ENCODE assay signal across 8 cellular contexts in the genomic region with DNA sequence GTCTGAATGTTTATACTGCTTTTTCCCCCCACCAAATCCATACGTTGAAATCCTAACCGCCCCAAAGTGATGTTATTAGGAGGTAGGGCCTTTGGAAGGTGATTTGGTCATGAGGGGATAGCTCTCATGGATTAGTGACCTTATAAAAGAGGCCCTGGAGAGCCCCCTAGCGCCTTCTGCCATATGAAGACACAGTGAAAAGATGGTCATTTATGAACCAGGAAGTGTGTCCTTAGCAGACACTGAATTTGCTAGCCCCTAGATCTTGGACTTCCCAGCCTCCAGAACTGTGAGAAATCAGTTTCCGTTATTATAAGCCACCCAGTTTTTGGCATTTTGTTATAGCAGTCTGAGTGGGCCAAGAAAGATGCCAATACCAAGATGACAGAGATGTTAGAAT. TPM values are rescaled to one million over a fixed set of nuclear protein-coding genes. Genes with fewer than 3 reads are reported as not detected.
DNase-seq lines count a peak whose midpoint lies in the region; ATAC-seq, FAIRE-seq and TF ChIP-seq lines count a peak whose summit lies in the region.

No MANE protein-coding gene starts in this region.

- no peaks in the 10 kb centered on the region for H3K9me3 Mint-ChIP-seq in CD8-positive, alpha-beta memory T cell

- intact Hi-C loops in PC-9 (cut with micrococcal nuclease; ENCODE audit: unreplicated experiment), result loop anchor here (1.0 kb wide), 1 partner anchor 346 kb away; no protein-coding TSS in a partner anchor

- H3K4me2 ChIP-seq in PC-9, result no peak overlapping the region

- H3K36me3 ChIP-seq in PC-9 (ENCODE audit: low read depth), result no peaks in the 10 kb centered on the region
- no peaks in the 10 kb centered on the region for H3K36me3 ChIP-seq in CD8-positive, alpha-beta memory T cell (ENCODE audit: insufficient read depth, low read length)

- H3K9me2 ChIP-seq in PC-9 (ENCODE audit: insufficient read depth), result no peaks in the 10 kb centered on the region

- TF ChIP-seq CTCF in AG09319 (IDR thresholded peaks at IDR 0.05; ENCODE audit: low read depth, low read length) (peak; percentile 52), PC-9 (conservative IDR thresholded peaks at IDR 0.05) (peak; percentile 66)

- no peak for FAIRE-seq in urothelium cell line (lab: Jason Lieb, UNC)

- no peaks in the 10 kb centered on the region for H3K9me3 ChIP-seq in PC-9 (ENCODE audit: insufficient read depth, low read depth)
- H3K9me3 ChIP-seq in CD8-positive, alpha-beta memory T cell (ENCODE audit: low read length), result no peaks in the 10 kb centered on the region

- no TSS peak for BruUV-seq in PC-9 (replicated peaks; lab: Mats Ljungman, UMichigan)

- no peaks in the 10 kb centered on the region for H3K36me3 Mint-ChIP-seq in CD8-positive, alpha-beta memory T cell

- no peaks in the 10 kb centered on the region for H3K27me3 ChIP-seq in PC-9 (ENCODE audit: insufficient read depth, low read depth)
- H3K27me3 ChIP-seq in CD8-positive, alpha-beta memory T cell (ENCODE audit: insufficient read depth, low read length, poor library complexity, severe bottlenecking), result no peaks in the 10 kb centered on the region

- no peaks in the 10 kb centered on the region; the same call in 1 of the 2 replicates for H3F3A ChIP-seq in PC-9 (ENCODE audit: insufficient read depth, low read depth)

- DNase-seq in AG09319 (ENCODE audit: extremely low read depth, low read depth) (peak; percentile 10), PC-9 (peak in 1 of 2 experiments; percentile 41), fibroblast of gingiva (ENCODE audit: low read depth) (peak; percentile 18), GDM1 (lab: John Stamatoyannopoulos, UW) (no peak), urothelium cell line (ENCODE audit: low spot score) (no peak)
- no peak for DNase-seq in CD8-positive, alpha-beta memory T cell

- H3K4me1 Mint-ChIP-seq in CD8-positive, alpha-beta memory T cell, result peaks cover 0 to 8% (median 3%) of the 10 kb centered on the region in 3 donors

- no peak overlapping the region for H3K27ac ChIP-seq in PC-9
- no peak overlapping the region for H3K27ac ChIP-seq in CD8-positive, alpha-beta memory T cell (ENCODE audit: low read depth, low read length)

- no peak overlapping the region for H3K4me3 ChIP-seq in PC-9
- H3K4me3 ChIP-seq in CD8-positive, alpha-beta memory T cell (ENCODE audit: low read length), result no peak overlapping the region

- no peak overlapping the region for H2AFZ ChIP-seq in PC-9

- peaks cover 0 to 2% of the 10 kb centered on the region in 2 donors for H3K27me3 Mint-ChIP-seq in CD8-positive, alpha-beta memory T cell

- no peaks in the 10 kb centered on the region for H3K4me1 ChIP-seq in PC-9 (replicated peaks; ENCODE audit: insufficient read depth)
- no peaks in the 10 kb centered on the region for H3K4me1 ChIP-seq in CD8-positive, alpha-beta memory T cell (ENCODE audit: insufficient read depth, low read length)

- ATAC-seq in GM21529 (IDR thresholded peaks at IDR 0.05; ENCODE audit: unreplicated experiment) (peak; percentile 76), HG03159 (IDR thresholded peaks at IDR 0.05; ENCODE audit: unreplicated experiment) (no peak)

- no peak overlapping the region for H3K27ac Mint-ChIP-seq in CD8-positive, alpha-beta memory T cell

- no peaks in the 10 kb centered on the region for H4K20me1 ChIP-seq in PC-9 (ENCODE audit: insufficient read depth)

- POLR2A ChIA-PET in PC-9 (lab: Charles Lee; ENCODE audit: unreplicated experiment), result no interaction called here
- POLR2A ChIA-PET in CD8-positive, alpha-beta memory T cell (lab: Charles Lee), result no interaction called here

- CTCF ChIA-PET in PC-9 (lab: Charles Lee), result interaction anchor here (0.6 to 1.0 kb wide), 2 partner anchors 346 to 392 kb away, joined by 3 to 4 read pairs; no protein-coding TSS in a partner anchor
- CTCF ChIA-PET in CD8-positive, alpha-beta memory T cell (lab: Charles Lee), result no interaction called here

- H3K79me2 ChIP-seq in PC-9 (ENCODE audit: low read depth), result no peaks in the 10 kb centered on the region

- no peak overlapping the region for H3K4me3 Mint-ChIP-seq in CD8-positive, alpha-beta memory T cell

RNA-seq across cellular contexts. Expression of gene TSN, which starts 7.2 kb away (rescaled TPM):
- total RNA-seq in PC-9 (2021), result 69.8 and 70.4 TPM in 2 replicates
- total RNA-seq in CD8-positive, alpha-beta memory T cell, result 10 to 100 TPM; 88.0 to 90.4 TPM
- polyA plus RNA-seq in CD8-positive, alpha-beta memory T cell, result 74.9 TPM

RNA-seq across cellular contexts. Expression of gene NIFK, which starts 11.5 kb away (rescaled TPM):
- total RNA-seq in PC-9 (2021), result 48.1 and 75.9 TPM in 2 replicates
- total RNA-seq in CD8-positive, alpha-beta memory T cell, result 100 to 1,000 TPM; 167 to 169 TPM
- 54.4 TPM for polyA plus RNA-seq in CD8-positive, alpha-beta memory T cell

Comparison
In these comparisons a context has a peak if more than half of its experiments do, and no peak if none do; other contexts are left out.
1. DNase-seq: peak in AG09319 (single experiment) and fibroblast of gingiva (single experiment); none in GDM1 (single experiment), CD8-positive, alpha-beta memory T cell (0 of 5) and urothelium cell line (single experiment).